17 cellular contexts compared by ENCODE assay signal in genomic region chr13:97211357-97211756, GRCh38. TPM values are rescaled to one million over a fixed set of nuclear protein-coding genes. Genes with fewer than 3 reads are reported as not detected.
DNase-seq lines count a peak whose midpoint lies in the region; ATAC-seq, FAIRE-seq and TF ChIP-seq lines count a peak whose summit lies in the region.
"Had no signal": no experiment of that assay in that cellular context is flagged by ENCODE, and none has a peak within 500 bp of the region (broad histone marks: within the 10 kb centered on the region; RNA-seq: fewer than 3 reads in every experiment).

No MANE protein-coding gene starts in this region.

- H3K27me3 ChIP-seq in astrocyte (ENCODE audit: insufficient read depth, low read length) (no peaks in the 10 kb centered on the region), upper lobe of right lung (no peaks in the 10 kb centered on the region)
- H3K27me3 ChIP-seq: gastrocnemius medialis had no signal

- H4K20me1 ChIP-seq in astrocyte (ENCODE audit: insufficient read depth, low read length) = no peaks in the 10 kb centered on the region

- H3K4me2 ChIP-seq in astrocyte (ENCODE audit: low read length) = no peak overlapping the region

- no peak overlapping the region for H2AFZ ChIP-seq in astrocyte (ENCODE audit: low read depth, low read length)

- intact Hi-C loops in natural killer cell (cut with micrococcal nuclease) (no loop called here), upper lobe of right lung (cut with DNase I) (loop anchor here (10.0 kb wide), 1 partner anchor 107 kb away; no protein-coding TSS in a partner anchor)

- no peaks in the 10 kb centered on the region for H3K9me3 ChIP-seq in astrocyte (ENCODE audit: insufficient read depth, low read depth, low read length)
- H3K9me3 ChIP-seq in upper lobe of right lung = no peaks in the 10 kb centered on the region
- H3K9me3 ChIP-seq: gastrocnemius medialis, lower lobe of right lung had no signal

- H3K4me1 Mint-ChIP-seq in natural killer cell treated with Interleukin-12 subunit alpha and Interleukin-12 subunit beta and Interleukin-15 and Interleukin-18, amount 100 ng/mL, for 72 hours (ENCODE audit: low read depth in 2 of 2) = peaks cover 13 to 20% of the 10 kb centered on the region in 2 donors
- H3K4me1 Mint-ChIP-seq in natural killer cell (peaks cover 15 to 16% of the 10 kb centered on the region in 2 donors), astrocyte (ENCODE audit: low read depth, unreplicated experiment) (peaks cover 21% of the 10 kb centered on the region)
- H3K4me1 Mint-ChIP-seq in naive thymus-derived CD8-positive, alpha-beta T cell = peaks cover 18 to 59% (median 43%) of the 10 kb centered on the region in 4 donors

- no peak overlapping the region for H3K27ac ChIP-seq in astrocyte (ENCODE audit: low read depth, low read length)
- H3K27ac ChIP-seq in upper lobe of right lung = no peak overlapping the region
- H3K27ac ChIP-seq: gastrocnemius medialis, lower lobe of right lung had no signal

- peak overlapping the region; percentile 69 for H3K4me3 Mint-ChIP-seq in natural killer cell treated with Interleukin-12 subunit alpha and Interleukin-12 subunit beta and Interleukin-15 and Interleukin-18, amount 100 ng/mL, for 72 hours
- H3K4me3 Mint-ChIP-seq in natural killer cell = no peak overlapping the region
- H3K4me3 Mint-ChIP-seq in astrocyte (ENCODE audit: unreplicated experiment) = no peak overlapping the region
- peak overlapping the region in 6 of 10 donors; percentile 11 to 67 (median 37) for H3K4me3 Mint-ChIP-seq in naive thymus-derived CD8-positive, alpha-beta T cell

- H3K36me3 Mint-ChIP-seq in natural killer cell treated with Interleukin-12 subunit alpha and Interleukin-12 subunit beta and Interleukin-15 and Interleukin-18, amount 100 ng/mL, for 72 hours = no peaks in the 10 kb centered on the region
- H3K36me3 Mint-ChIP-seq in natural killer cell (no peaks in the 10 kb centered on the region), astrocyte (ENCODE audit: low read depth, unreplicated experiment) (peaks cover 3% of the 10 kb centered on the region)
- peaks cover 0 to 8% (median 5%) of the 10 kb centered on the region in 3 donors for H3K36me3 Mint-ChIP-seq in naive thymus-derived CD8-positive, alpha-beta T cell

- peaks cover 6% of the 10 kb centered on the region for H3K4me1 ChIP-seq in astrocyte (ENCODE audit: insufficient read depth, low read length)
- H3K4me1 ChIP-seq in upper lobe of right lung = peaks cover 6% of the 10 kb centered on the region
- H3K4me1 ChIP-seq: gastrocnemius medialis, lower lobe of right lung had no signal

- ATAC-seq in natural killer cell treated with Interleukin-12 subunit alpha and Interleukin-12 subunit beta and Interleukin-15 and Interleukin-18, amount 100 ng/mL, for 72 hours = no peak
- ATAC-seq in natural killer cell (no peak), HG02763 (IDR thresholded peaks at IDR 0.05; ENCODE audit: unreplicated experiment) (no peak), GM18870 (IDR thresholded peaks at IDR 0.05; ENCODE audit: unreplicated experiment) (no peak), upper lobe of right lung (no peak), GM18858 (IDR thresholded peaks at IDR 0.05; ENCODE audit: unreplicated experiment) (no peak)
- no peak for ATAC-seq in naive thymus-derived CD8-positive, alpha-beta T cell
- ATAC-seq: gastrocnemius medialis had no signal

- H3K79me2 ChIP-seq in astrocyte (ENCODE audit: insufficient read depth, low read length) = no peaks in the 10 kb centered on the region

- H3K36me3 ChIP-seq in astrocyte (ENCODE audit: insufficient read depth, low read length) = no peaks in the 10 kb centered on the region
- H3K36me3 ChIP-seq in upper lobe of right lung = no peaks in the 10 kb centered on the region
- H3K36me3 ChIP-seq: gastrocnemius medialis, lower lobe of right lung had no signal

- POLR2A ChIA-PET in naive thymus-derived CD8-positive, alpha-beta T cell (lab: Charles Lee) = interaction anchor here (0.8 to 1.8 kb wide), 3 partner anchors 11 to 18 kb away, joined by 3 to 6 read pairs (median 4); partner anchors contain the start of gene MBNL2

- H3K9me3 Mint-ChIP-seq in natural killer cell treated with Interleukin-12 subunit alpha and Interleukin-12 subunit beta and Interleukin-15 and Interleukin-18, amount 100 ng/mL, for 72 hours = no peaks in the 10 kb centered on the region
- H3K9me3 Mint-ChIP-seq in natural killer cell (no peaks in the 10 kb centered on the region), astrocyte (ENCODE audit: unreplicated experiment) (peaks cover 4% of the 10 kb centered on the region)
- H3K9me3 Mint-ChIP-seq in naive thymus-derived CD8-positive, alpha-beta T cell = peaks cover 0 to 6% (median 0%) of the 10 kb centered on the region in 9 donors

- DNase-seq in natural killer cell treated with Interleukin-12 subunit alpha and Interleukin-12 subunit beta and Interleukin-15 and Interleukin-18, amount 100 ng/mL, for 72 hours (ENCODE audit: low spot score) = no peak
- DNase-seq in natural killer cell (no peak), astrocyte (ENCODE audit: low read depth) (peak; percentile 67), upper lobe of right lung (no peak)
- no peak for DNase-seq in naive thymus-derived CD8-positive, alpha-beta T cell
- DNase-seq: activated CD4-positive, alpha-beta T cell treated with anti-CD3 and anti-CD28 coated beads, Interleukin-2, amount 50 U/mL, for 1 hour; activated T-cell treated with anti-CD3 and anti-CD28 coated beads, Interleukin-2, amount 50 U/mL, for 48 hours; gastrocnemius medialis; lower lobe of right lung; NCI-H345; SIG-M5; stimulated activated CD4-positive, alpha-beta T cell treated with anti-CD3 and anti-CD28 coated beads, Interleukin-4, amount 100 ng/mL, for 4 hours had no signal

- no peak overlapping the region for H3K9ac ChIP-seq in astrocyte (ENCODE audit: low read length)

- TF ChIP-seq CTCF in natural killer cell (IDR thresholded peaks at IDR 0.05) (no peak), astrocyte (IDR thresholded peaks at IDR 0.05; ENCODE audit: insufficient read depth, low read depth, low read length) (no peak), upper lobe of right lung (IDR thresholded peaks at IDR 0.05) (no peak)

- H3K27me3 Mint-ChIP-seq in natural killer cell treated with Interleukin-12 subunit alpha and Interleukin-12 subunit beta and Interleukin-15 and Interleukin-18, amount 100 ng/mL, for 72 hours = peaks cover 0 to 5% of the 10 kb centered on the region in 2 donors
- H3K27me3 Mint-ChIP-seq in natural killer cell (ENCODE audit: low read depth in 2 of 2) = peaks cover 0 to 2% of the 10 kb centered on the region in 2 donors
- H3K27me3 Mint-ChIP-seq in astrocyte (ENCODE audit: low read depth, unreplicated experiment) = peaks cover 2% of the 10 kb centered on the region
- H3K27me3 Mint-ChIP-seq in naive thymus-derived CD8-positive, alpha-beta T cell = no peaks in the 10 kb centered on the region

- H3K4me3 ChIP-seq in astrocyte (ENCODE audit: insufficient read depth, low read depth, low read length) (no peak overlapping the region), upper lobe of right lung (no peak overlapping the region)
- H3K4me3 ChIP-seq: gastrocnemius medialis, lower lobe of right lung had no signal

- peak overlapping the region; percentile 34 to 47 for H3K27ac Mint-ChIP-seq in natural killer cell treated with Interleukin-12 subunit alpha and Interleukin-12 subunit beta and Interleukin-15 and Interleukin-18, amount 100 ng/mL, for 72 hours
- H3K27ac Mint-ChIP-seq in natural killer cell = no peak overlapping the region
- H3K27ac Mint-ChIP-seq in astrocyte (ENCODE audit: unreplicated experiment) = peak overlapping the region; percentile 95
- H3K27ac Mint-ChIP-seq in naive thymus-derived CD8-positive, alpha-beta T cell = peak overlapping the region in 1 of 10 donors; percentile 39

- FAIRE-seq in astrocyte (lab: Jason Lieb, UNC) = no peak
- FAIRE-seq: colon, endothelial cell of umbilical vein had no signal

RNA-seq across cellular contexts. Expression of gene MBNL2, which starts 10.8 kb away (rescaled TPM):
- total RNA-seq in natural killer cell treated with Interleukin-12 subunit alpha and Interleukin-12 subunit beta and Interleukin-15 and Interleukin-18, amount 100 ng/mL, for 72 hours = 10 to 100 TPM; 13.0 to 15.6 TPM
- total RNA-seq in natural killer cell (10 to 100 TPM; 30.9 to 38.3 (median 33.1) TPM), astrocyte (66.5 and 70.2 TPM in 2 replicates), upper lobe of right lung (60.6 TPM)
- total RNA-seq in naive thymus-derived CD8-positive, alpha-beta T cell = 10 to 100 TPM; 31.8 to 35.4 TPM
- polyA plus RNA-seq in naive thymus-derived CD8-positive, alpha-beta T cell = 10 to 100 TPM; 12.2 to 14.5 (median 14.5) TPM

Comparison
In these comparisons a context has a peak if more than half of its experiments do, and no peak if none do; other contexts are left out.
1. H3K27ac Mint-ChIP-seq: peak in natural killer cell treated with Interleukin-12 subunit alpha and Interleukin-12 subunit beta and Interleukin-15 and Interleukin-18, amount 100 ng/mL, for 72 hours (2 of 2) and astrocyte (single experiment); none in natural killer cell (0 of 2).
2. H3K4me3 Mint-ChIP-seq: peak in natural killer cell treated with Interleukin-12 subunit alpha and Interleukin-12 subunit beta and Interleukin-15 and Interleukin-18, amount 100 ng/mL, for 72 hours (single experiment) and naive thymus-derived CD8-positive, alpha-beta T cell (6 of 10); none in natural killer cell (single experiment) and astrocyte (single experiment).